Comparison of ENCODE assay signal across 19 cellular contexts in the genomic region with DNA sequence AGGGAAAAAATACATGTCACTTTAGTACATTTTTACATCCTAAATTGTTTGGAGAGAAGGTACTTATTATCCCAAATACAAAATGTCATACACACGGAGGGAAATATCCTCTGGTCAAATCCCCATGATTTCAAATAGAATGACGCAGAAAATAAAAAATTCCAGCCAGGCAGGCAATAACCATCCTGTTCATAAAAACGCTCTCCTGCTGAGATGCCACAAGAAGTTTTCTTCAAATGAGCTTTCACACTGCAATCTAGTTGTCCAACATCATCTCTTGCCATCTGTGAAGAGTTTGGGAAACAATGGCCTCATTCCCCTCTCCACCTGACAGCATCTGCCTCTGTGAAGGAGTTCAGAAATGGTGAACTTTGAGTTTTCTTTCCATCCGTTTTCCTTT.
DNase-seq lines count a peak whose midpoint lies in the region; TF ChIP-seq lines count a peak whose summit lies in the region.
"Had no signal": no experiment of that assay in that cellular context is flagged by ENCODE, and none has a peak within 500 bp of the region (broad histone marks: within the 10 kb centered on the region; RNA-seq: fewer than 3 reads in every experiment).

No MANE protein-coding gene starts in this region.

- no peak for TF ChIP-seq RAD21 in neural cell (conservative IDR thresholded peaks at IDR 0.05)

- DNase-seq in DMS 273 (lab: John Stamatoyannopoulos, UW; ENCODE audit: unreplicated experiment) (peak; percentile 31), DMS 273 treated with DMSO at 0.1 percent for 48 hours (lab: John Stamatoyannopoulos, UW) (no peak), epithelial cell of proximal tubule (ENCODE audit: low read depth) (peak; percentile 10), NCI-H2171 treated with DMSO at 0.1 percent for 48 hours (lab: John Stamatoyannopoulos, UW) (no peak), germinal center (ENCODE audit: low spot score) (no peak), COLO829 (ENCODE audit: low spot score) (no peak)
- no peak for DNase-seq in activated CD4-positive, alpha-beta T cell treated with anti-CD3 and anti-CD28 coated beads for 48 hours
- DNase-seq: CD8-positive, alpha-beta T cell; COR-L47; DMS153; DMS79; GDM1; GOT3; H7; HFFc6 had no signal

- H3K4me2 ChIP-seq in neural cell (ENCODE audit: low read length): no peak overlapping the region
- H3K4me2 ChIP-seq: A549; BLaER1 treated with 17β-estradiol and CSF1 and Interleukin-3, amounts not matched to agents 10 nM and 100 nM had no signal

- H3K9me2 ChIP-seq in neural cell (ENCODE audit: insufficient read depth, low read length): no peaks in the 10 kb centered on the region

- no peak overlapping the region for H2AFZ ChIP-seq in neural cell (ENCODE audit: low read depth, low read length)

- TF ChIP-seq CTCF in epithelial cell of proximal tubule (conservative IDR thresholded peaks at IDR 0.05; ENCODE audit: low read depth, low read length) (no peak), neural cell (IDR thresholded peaks at IDR 0.05; ENCODE audit: poor library complexity, severe bottlenecking) (no peak)

- H3K9ac ChIP-seq in neural cell (ENCODE audit: low read length): no peak overlapping the region
- H3K9ac ChIP-seq: BLaER1 treated with 17β-estradiol and CSF1 and Interleukin-3, amounts not matched to agents 10 nM and 100 nM had no signal

- TF ChIP-seq EP300 in neural cell (conservative IDR thresholded peaks at IDR 0.05; ENCODE audit: poor library complexity, severe bottlenecking): no peak

- H3K9me3 ChIP-seq in neural cell (ENCODE audit: low read length): no peaks in the 10 kb centered on the region
- H3K9me3 ChIP-seq: A549 had no signal

- no peaks in the 10 kb centered on the region for H3F3A ChIP-seq in neural cell (ENCODE audit: insufficient read depth, low read length, poor library complexity, severe bottlenecking)

- peak overlapping the region; percentile 7 for H3K27ac ChIP-seq in neural cell (ENCODE audit: low read length)
- H3K27ac ChIP-seq: 22Rv1; A549; BLaER1 treated with 17β-estradiol and CSF1 and Interleukin-3, amounts not matched to agents 10 nM and 100 nM had no signal

- no peak overlapping the region for H3K4me3 ChIP-seq in epithelial cell of proximal tubule (ENCODE audit: low read depth, low read length)
- H3K4me3 ChIP-seq in neural cell (ENCODE audit: low read length): no peak overlapping the region
- H3K4me3 ChIP-seq: A549; BLaER1 treated with 17β-estradiol and CSF1 and Interleukin-3, amounts not matched to agents 10 nM and 100 nM had no signal

- H3K36me3 ChIP-seq in neural cell (ENCODE audit: insufficient read depth, low read length): no peaks in the 10 kb centered on the region
- H3K36me3 ChIP-seq: BLaER1 treated with 17β-estradiol and CSF1 and Interleukin-3, amounts not matched to agents 10 nM and 100 nM had no signal

- H4K20me1 ChIP-seq in neural cell (ENCODE audit: insufficient read depth): no peaks in the 10 kb centered on the region
- H4K20me1 ChIP-seq: BLaER1 treated with 17β-estradiol and CSF1 and Interleukin-3, amounts not matched to agents 10 nM and 100 nM had no signal

- no peaks in the 10 kb centered on the region for H3K79me2 ChIP-seq in neural cell (replicated peaks; ENCODE audit: insufficient read depth, low read length)

- no peaks in the 10 kb centered on the region for H3K27me3 ChIP-seq in neural cell (ENCODE audit: insufficient read depth, low read depth, low read length)
- H3K27me3 ChIP-seq: BLaER1 treated with 17β-estradiol and CSF1 and Interleukin-3, amounts not matched to agents 10 nM and 100 nM had no signal

TF ChIP-seq in neural cell, 6 proteins besides CTCF, POLR2A, EP300 and RAD21:
- TF ChIP-seq TAF1 (IDR thresholded peaks at IDR 0.05; ENCODE audit: low read depth) (no peak), MXI1 (conservative IDR thresholded peaks at IDR 0.05; ENCODE audit: poor library complexity, severe bottlenecking) (no peak), POLR2AphosphoS5 (IDR thresholded peaks at IDR 0.05) (no peak), EZH2 (IDR thresholded peaks at IDR 0.05; ENCODE audit: borderline replicate concordance, insufficient read depth, low read length, poor library complexity, severe bottlenecking) (no peak), SMC3 (conservative IDR thresholded peaks at IDR 0.05; ENCODE audit: poor library complexity) (no peak)
- TF ChIP-seq, protein P1, sequence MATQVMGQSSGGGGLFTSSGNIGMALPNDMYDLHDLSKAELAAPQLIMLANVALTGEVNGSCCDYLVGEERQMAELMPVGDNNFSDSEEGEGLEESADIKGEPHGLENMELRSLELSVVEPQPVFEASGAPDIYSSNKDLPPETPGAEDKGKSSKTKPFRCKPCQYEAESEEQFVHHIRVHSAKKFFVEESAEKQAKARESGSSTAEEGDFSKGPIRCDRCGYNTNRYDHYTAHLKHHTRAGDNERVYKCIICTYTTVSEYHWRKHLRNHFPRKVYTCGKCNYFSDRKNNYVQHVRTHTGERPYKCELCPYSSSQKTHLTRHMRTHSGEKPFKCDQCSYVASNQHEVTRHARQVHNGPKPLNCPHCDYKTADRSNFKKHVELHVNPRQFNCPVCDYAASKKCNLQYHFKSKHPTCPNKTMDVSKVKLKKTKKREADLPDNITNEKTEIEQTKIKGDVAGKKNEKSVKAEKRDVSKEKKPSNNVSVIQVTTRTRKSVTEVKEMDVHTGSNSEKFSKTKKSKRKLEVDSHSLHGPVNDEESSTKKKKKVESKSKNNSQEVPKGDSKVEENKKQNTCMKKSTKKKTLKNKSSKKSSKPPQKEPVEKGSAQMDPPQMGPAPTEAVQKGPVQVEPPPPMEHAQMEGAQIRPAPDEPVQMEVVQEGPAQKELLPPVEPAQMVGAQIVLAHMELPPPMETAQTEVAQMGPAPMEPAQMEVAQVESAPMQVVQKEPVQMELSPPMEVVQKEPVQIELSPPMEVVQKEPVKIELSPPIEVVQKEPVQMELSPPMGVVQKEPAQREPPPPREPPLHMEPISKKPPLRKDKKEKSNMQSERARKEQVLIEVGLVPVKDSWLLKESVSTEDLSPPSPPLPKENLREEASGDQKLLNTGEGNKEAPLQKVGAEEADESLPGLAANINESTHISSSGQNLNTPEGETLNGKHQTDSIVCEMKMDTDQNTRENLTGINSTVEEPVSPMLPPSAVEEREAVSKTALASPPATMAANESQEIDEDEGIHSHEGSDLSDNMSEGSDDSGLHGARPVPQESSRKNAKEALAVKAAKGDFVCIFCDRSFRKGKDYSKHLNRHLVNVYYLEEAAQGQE (IDR thresholded peaks at IDR 0.05; ENCODE audit: borderline replicate concordance): no peak
TF ChIP-seq in neural cell: peak in this region for 0.

Comparison
In these comparisons a context has a peak if more than half of its experiments do, and no peak if none do; other contexts are left out.
1. DNase-seq: peak in DMS 273 (single experiment) and epithelial cell of proximal tubule (single experiment); none in DMS 273 treated with DMSO at 0.1 percent for 48 hours (single experiment), activated CD4-positive, alpha-beta T cell treated with anti-CD3 and anti-CD28 coated beads for 48 hours (single experiment), NCI-H2171 treated with DMSO at 0.1 percent for 48 hours (single experiment), germinal center (single experiment) and COLO829 (single experiment).